ENCODE assay signal across 28 cellular contexts in genomic region chr12:82665142-82665923, GRCh38. TPM values are rescaled to one million over a fixed set of nuclear protein-coding genes. Genes with fewer than 3 reads are reported as not detected.
DNase-seq lines count a peak whose midpoint lies in the region; ATAC-seq and TF ChIP-seq lines count a peak whose summit lies in the region.
"Had no signal": no experiment of that assay in that cellular context is flagged by ENCODE, and none has a peak within 500 bp of the region (broad histone marks: within the 10 kb centered on the region; RNA-seq: fewer than 3 reads in every experiment).

No MANE protein-coding gene starts in this region.

- no CpG with 5 or more reads among the region's 3 CpGs for WGBS in IMR-90 (ENCODE audit: extremely low coverage in 2 of 2, insufficient read length in 1 of 2), 2 experiments

- CTCF ChIA-PET in IMR-90 (lab: Yijun Ruan, JAX) = no interaction called here

- H2BK15ac ChIP-seq in IMR-90 (ENCODE audit: low read depth, low read length) = no peak overlapping the region

- H2BK120ac ChIP-seq in IMR-90 (ENCODE audit: low read depth, low read length) = no peak overlapping the region

- no peak overlapping the region for H4K91ac ChIP-seq in IMR-90 (ENCODE audit: insufficient read depth, low read depth, low read length)

- H3K27me3 Mint-ChIP-seq in neural progenitor cell (ENCODE audit: insufficient read depth, low read depth) = no peaks in the 10 kb centered on the region

- H3K9me3 ChIP-seq in IMR-90 (ENCODE audit: control insufficient read depth, insufficient read depth, low read length) (no peaks in the 10 kb centered on the region), neural progenitor cell (ENCODE audit: low read depth) (no peaks in the 10 kb centered on the region)
- H3K9me3 ChIP-seq: Caco-2, left ventricle myocardium inferior, ovary, suprapubic skin, upper lobe of right lung had no signal

- no peak overlapping the region for H3K4me3 ChIP-seq in IMR-90 (ENCODE audit: insufficient read depth, low read depth, low read length)
- H3K4me3 ChIP-seq in neural progenitor cell = no peak overlapping the region
- H3K4me3 ChIP-seq: BLaER1 treated with 17β-estradiol and CSF1 and Interleukin-3, amounts not matched to agents 10 nM and 100 nM; left ventricle myocardium inferior; ovary; skin epidermis; suprapubic skin; upper lobe of right lung had no signal

- no peak overlapping the region for H2AK5ac ChIP-seq in IMR-90 (ENCODE audit: low read depth, low read length)

- ATAC-seq in GM19351 (IDR thresholded peaks at IDR 0.05; ENCODE audit: unreplicated experiment) (peak; percentile 45), HG02798 (IDR thresholded peaks at IDR 0.05; ENCODE audit: poor library complexity, unreplicated experiment) (peak; percentile 47), IMR-90 (ENCODE audit: low read depth) (no peak)
- ATAC-seq: activated CD4-positive, CD25-positive, alpha-beta regulatory T cell treated with anti-CD3 and anti-CD28 coated beads, Interleukin-2, amount 50 U/mL, for 24 hours; esophagus mucosa; upper lobe of right lung had no signal

- H3K36me3 ChIP-seq in IMR-90 (ENCODE audit: control insufficient read depth, insufficient read depth, low read length) (no peaks in the 10 kb centered on the region), neural progenitor cell (no peaks in the 10 kb centered on the region)
- H3K36me3 ChIP-seq: BLaER1 treated with 17β-estradiol and CSF1 and Interleukin-3, amounts not matched to agents 10 nM and 100 nM; left ventricle myocardium inferior; ovary; suprapubic skin; upper lobe of right lung had no signal

- no peak overlapping the region for H3K27ac Mint-ChIP-seq in neural progenitor cell
- H3K27ac Mint-ChIP-seq: activated CD4-positive, alpha-beta memory T cell treated with anti-CD3 and anti-CD28 coated beads for 36 hours; activated T-cell treated with anti-CD3 and anti-CD28 coated beads, Interleukin-2, amount 50 U/mL, for 72 hours had no signal

- no peak overlapping the region for H2BK20ac ChIP-seq in IMR-90 (ENCODE audit: low read depth, low read length)

- peaks cover 29% of the 10 kb centered on the region for H3K4me1 Mint-ChIP-seq in neural progenitor cell

- H3K56ac ChIP-seq in IMR-90 (ENCODE audit: extremely low read depth, insufficient read depth, low read length) = no peak overlapping the region

- no peak overlapping the region for H2BK5ac ChIP-seq in IMR-90 (ENCODE audit: low read depth, low read length, poor library complexity, severe bottlenecking)

- no peak for TF ChIP-seq RAD21 in IMR-90 (IDR thresholded peaks at IDR 0.05; ENCODE audit: low read length)

- H3K4me3 Mint-ChIP-seq in neural progenitor cell = no peak overlapping the region
- H3K4me3 Mint-ChIP-seq: activated CD4-positive, alpha-beta memory T cell treated with anti-CD3 and anti-CD28 coated beads for 36 hours; activated T-cell treated with anti-CD3 and anti-CD28 coated beads, Interleukin-2, amount 50 U/mL, for 72 hours; central memory CD8-positive, alpha-beta T cell had no signal

- H3K9me3 Mint-ChIP-seq in neural progenitor cell = no peaks in the 10 kb centered on the region
- H3K9me3 Mint-ChIP-seq: activated CD4-positive, alpha-beta memory T cell treated with anti-CD3 and anti-CD28 coated beads for 36 hours; central memory CD8-positive, alpha-beta T cell had no signal

- intact Hi-C loops in IMR-90 (cut with micrococcal nuclease) = no loop called here

- in situ Hi-C loops in IMR-90 (cut with MboI; ENCODE audit: low sequenced_read_pairs) = no loop called here

- H3K27ac ChIP-seq in IMR-90 (ENCODE audit: insufficient read depth, low read length) (no peak overlapping the region), neural progenitor cell (no peak overlapping the region)
- H3K27ac ChIP-seq: BLaER1 treated with 17β-estradiol and CSF1 and Interleukin-3, amounts not matched to agents 10 nM and 100 nM; left ventricle myocardium inferior; ovary; skin epidermis; suprapubic skin; upper lobe of right lung had no signal

- H4K5ac ChIP-seq in IMR-90 (ENCODE audit: low read depth, low read length) = no peak overlapping the region

- no peak overlapping the region for H3K9ac ChIP-seq in IMR-90 (ENCODE audit: low read depth, low read length)
- no peak overlapping the region for H3K9ac ChIP-seq in neural progenitor cell
- H3K9ac ChIP-seq: BLaER1 treated with 17β-estradiol and CSF1 and Interleukin-3, amounts not matched to agents 10 nM and 100 nM had no signal

- no TSS peak for BruUV-seq in IMR-90 (replicated peaks; lab: Mats Ljungman, UMichigan)

- no peak overlapping the region for H3K4ac ChIP-seq in IMR-90 (ENCODE audit: low read depth, low read length)

- no peaks in the 10 kb centered on the region for H4K20me1 ChIP-seq in IMR-90 (ENCODE audit: insufficient read depth, low read length)
- H4K20me1 ChIP-seq in neural progenitor cell (ENCODE audit: low read depth) = no peaks in the 10 kb centered on the region
- H4K20me1 ChIP-seq: BLaER1 treated with 17β-estradiol and CSF1 and Interleukin-3, amounts not matched to agents 10 nM and 100 nM had no signal

- no peak for TF ChIP-seq CTCF in IMR-90 (conservative IDR thresholded peaks at IDR 0.05; ENCODE audit: low read depth, low read length)
- no peak for TF ChIP-seq CTCF in neural progenitor cell (IDR thresholded peaks at IDR 0.05)

- no peak overlapping the region for H4K8ac ChIP-seq in IMR-90 (ENCODE audit: low read depth in 2 of 2, low read length in 2 of 2)

- no peaks in the 10 kb centered on the region for H3K79me1 ChIP-seq in IMR-90 (ENCODE audit: low read depth in 1 of 2, low read length in 2 of 2)

- H2AFZ ChIP-seq in IMR-90 (replicated peaks; ENCODE audit: low read length, poor library complexity) = no peak overlapping the region
- H2AFZ ChIP-seq in neural progenitor cell (replicated peaks) = no peak overlapping the region

- H3K18ac ChIP-seq in IMR-90 (ENCODE audit: low read depth, low read length) = no peak overlapping the region

- no peak for DNase-seq in IMR-90
- peak; percentile 15 for DNase-seq in neural progenitor cell (ENCODE audit: low spot score)
- DNase-seq in NCI-H2081 (lab: John Stamatoyannopoulos, UW) = no peak
- DNase-seq in activated CD4-positive, alpha-beta T cell treated with anti-CD3 and anti-CD28 coated beads for 48 hours = no peak
- no peak for DNase-seq in DMS153 (lab: John Stamatoyannopoulos, UW)
- DNase-seq: activated CD4-positive, alpha-beta memory T cell treated with anti-CD3 and anti-CD28 coated beads for 36 hours; activated naive CD4-positive, alpha-beta T cell treated with Interleukin-2 at 50 U/mL for 16 hours; activated T-cell treated with anti-CD3 and anti-CD28 coated beads, Interleukin-2, amount 50 U/mL, for 72 hours; Caco-2; DMS79; GF-D8; left ventricle myocardium inferior; mesenchymal stem cell; NCI-H1048; NCI-H187 treated with DMSO at 0.1 percent for 48 hours; NCI-H526; ovary; retina; stimulated activated naive CD4-positive, alpha-beta T cell treated with Interleukin-2 at 50 U/mL for 16 hours; upper lobe of right lung had no signal

- no peaks in the 10 kb centered on the region for H3F3A ChIP-seq in neural progenitor cell (ENCODE audit: low read depth)

- H3K36me3 Mint-ChIP-seq in neural progenitor cell = no peaks in the 10 kb centered on the region
- H3K36me3 Mint-ChIP-seq: activated CD4-positive, alpha-beta memory T cell treated with anti-CD3 and anti-CD28 coated beads for 36 hours had no signal

- H3K4me1 ChIP-seq in IMR-90 (ENCODE audit: control insufficient read depth, insufficient read depth, low read length) (no peaks in the 10 kb centered on the region), neural progenitor cell (peaks cover 7% of the 10 kb centered on the region)
- H3K4me1 ChIP-seq: Caco-2, left ventricle myocardium inferior, suprapubic skin, upper lobe of right lung had no signal

- no peaks in the 10 kb centered on the region for H3K79me2 ChIP-seq in neural progenitor cell (ENCODE audit: low read depth)

- H3K23ac ChIP-seq in IMR-90 (ENCODE audit: low read depth, low read length) = no peak overlapping the region

- no peaks in the 10 kb centered on the region for H3K27me3 ChIP-seq in IMR-90 (ENCODE audit: control insufficient read depth, insufficient read depth, low read length)
- no peaks in the 10 kb centered on the region for H3K27me3 ChIP-seq in neural progenitor cell
- H3K27me3 ChIP-seq: BLaER1 treated with 17β-estradiol and CSF1 and Interleukin-3, amounts not matched to agents 10 nM and 100 nM; ovary; suprapubic skin; upper lobe of right lung had no signal

- no peak overlapping the region for H2AK9ac ChIP-seq in IMR-90 (replicated peaks; ENCODE audit: low read depth, low read length, poor library complexity)

- no peak overlapping the region for H3K14ac ChIP-seq in IMR-90 (replicated peaks; ENCODE audit: low read depth, low read length)

- POLR2A ChIA-PET in IMR-90 (lab: Charles Lee; ENCODE audit: unreplicated experiment) = no interaction called here

- no peaks in the 10 kb centered on the region for H3K9me1 ChIP-seq in IMR-90 (ENCODE audit: insufficient read depth, low read length)

- dilution Hi-C loops in IMR-90 (cut with HindIII; ENCODE audit: low sequenced_read_pairs, unreplicated experiment) = no loop called here

- no peak for TF ChIP-seq POLR2A in IMR-90 (IDR thresholded peaks at IDR 0.05; ENCODE audit: low read depth, low read length)

- H3K4me2 ChIP-seq in IMR-90 (ENCODE audit: low read depth, low read length) (no peak overlapping the region), neural progenitor cell (no peak overlapping the region)
- H3K4me2 ChIP-seq: BLaER1 treated with 17β-estradiol and CSF1 and Interleukin-3, amounts not matched to agents 10 nM and 100 nM had no signal

TF ChIP-seq in IMR-90, 13 proteins besides CTCF, POLR2A, EP300 and RAD21:
- TF ChIP-seq RCOR1 (IDR thresholded peaks at IDR 0.05; ENCODE audit: insufficient replicate concordance, low read length) (no peak), MAFK (IDR thresholded peaks at IDR 0.05; ENCODE audit: low read depth, low read length) (peak; percentile 34; the same call in 1 of the 2 replicates)
TF ChIP-seq in IMR-90: peak in this region for 1.

RNA-seq across cellular contexts. Expression of gene TMTC2, which starts 21.4 kb away (rescaled TPM):
- total RNA-seq in IMR-90 (2012; rRNA removed) (1.4 TPM in 2 replicates), neural progenitor cell (ENCODE audit: low replicate concordance) (21.0 and 25.5 TPM in 2 replicates)
- 0.52 and 0.56 TPM in 2 replicates for polyA plus RNA-seq in IMR-90 (2012; rRNA removed)
- polyA plus RNA-seq in IMR-90 (2012; cell fraction: cytosol; rRNA removed) = 0.19 and 0.23 TPM in 2 replicates
- 0.74 and 3.4 TPM in 2 replicates for polyA plus RNA-seq in IMR-90 (2012; cell fraction: nucleus; rRNA removed; ENCODE audit: low replicate concordance)
